Comparison of ENCODE assay signal across 27 cellular contexts in the genomic region with DNA sequence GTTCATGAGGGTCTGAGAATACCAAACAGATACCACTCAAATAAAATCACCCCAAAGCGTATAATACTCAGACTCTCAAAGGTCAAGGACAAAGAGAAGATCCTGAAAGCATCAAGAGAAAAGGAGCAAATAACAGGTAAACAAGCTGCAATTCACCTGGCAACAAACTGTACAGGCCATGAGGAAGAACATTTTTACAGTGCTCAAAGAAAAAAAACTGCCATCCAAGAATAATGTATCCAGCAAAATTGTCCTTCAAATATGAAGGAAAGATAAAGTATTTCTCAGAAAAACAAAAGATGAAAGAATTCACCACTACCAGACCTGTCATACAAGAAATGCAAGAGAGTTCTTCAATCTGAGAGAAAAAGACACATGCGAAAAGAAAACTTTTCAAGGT.
"Had no signal": no experiment of that assay in that cellular context is flagged by ENCODE, and none has a peak within 500 bp of the region (broad histone marks: within the 10 kb centered on the region; RNA-seq: fewer than 3 reads in every experiment).

No MANE protein-coding gene starts in this region.

- H3K9me3 Mint-ChIP-seq: stimulated activated naive CD8-positive, alpha-beta T cell treated with anti-CD3 and anti-CD28 coated beads, Interleukin-15, Interleukin-2, amounts not matched to agents 100 ng/mL and 50 ng/mL, for 24 hours had no signal

- H3K4me3 ChIP-seq: neural progenitor cell, ovary, psoas muscle, right lobe of liver, sigmoid colon, stomach, thoracic aorta, thyroid gland, tibial nerve, upper lobe of right lung, uterus had no signal

- H3K4me1 Mint-ChIP-seq: neural progenitor cell; stimulated activated effector memory CD8-positive, alpha-beta T cell treated with anti-CD3 and anti-CD28 coated beads, Interleukin-12 subunit alpha, Interleukin-12 subunit beta, amount 100 ng/mL, for 72 hours had no signal

- H3K4me2 ChIP-seq: neural progenitor cell had no signal

- H3K36me3 ChIP-seq: neural progenitor cell, ovary, right lobe of liver, sigmoid colon, stomach, thoracic aorta, thyroid gland, tibial nerve, upper lobe of right lung, uterus had no signal

- H3K4me3 Mint-ChIP-seq: natural killer cell; nephron; neural progenitor cell; stimulated activated effector memory CD8-positive, alpha-beta T cell treated with anti-CD3 and anti-CD28 coated beads, Interleukin-12 subunit alpha, Interleukin-12 subunit beta, amount 100 ng/mL, for 72 hours; stimulated activated naive B cell treated with anti-CD40 and anti-IgM and Interleukin-4, amounts not matched to agents 10 μg/mL and 1 μg/mL and 100 μg/mL, for 72 hours; stimulated activated naive CD8-positive, alpha-beta T cell treated with anti-CD3 and anti-CD28 coated beads, Interleukin-15, Interleukin-2, amounts not matched to agents 100 ng/mL and 50 ng/mL, for 24 hours had no signal

- ATAC-seq: natural killer cell; psoas muscle; right cardiac atrium; right lobe of liver; stimulated activated effector memory CD8-positive, alpha-beta T cell treated with anti-CD3 and anti-CD28 coated beads, Interleukin-12 subunit alpha, Interleukin-12 subunit beta, amount 100 ng/mL, for 72 hours; stimulated activated naive B cell treated with anti-CD40 and anti-IgM and Interleukin-4, amounts not matched to agents 10 μg/mL and 1 μg/mL and 100 μg/mL, for 72 hours; upper lobe of right lung had no signal

- H3K36me3 Mint-ChIP-seq: natural killer cell; neural progenitor cell; stimulated activated effector memory CD8-positive, alpha-beta T cell treated with anti-CD3 and anti-CD28 coated beads, Interleukin-12 subunit alpha, Interleukin-12 subunit beta, amount 100 ng/mL, for 72 hours had no signal

- DNase-seq: natural killer cell; occipital lobe; ovary; posterior cingulate gyrus; psoas muscle; right cardiac atrium; right lobe of liver; sigmoid colon; small intestine; stimulated activated CD4-positive, alpha-beta T cell treated with anti-CD3 and anti-CD28 coated beads, Interleukin-15, amount 100 ng/mL, for 24 hours; stimulated activated CD4-positive, alpha-beta T cell treated with anti-CD3 and anti-CD28 coated beads, Interleukin-2, amount 100 ng/mL, for 24 hours; stimulated activated CD4-positive, alpha-beta T cell treated with anti-CD3 and anti-CD28 coated beads, Interleukin-2, amount 100 ng/mL, for 48 hours; stimulated activated CD4-positive, alpha-beta T cell treated with anti-CD3 and anti-CD28 coated beads, Interleukin-4, amount 100 ng/mL, for 24 hours; stimulated activated naive B cell treated with anti-CD40 and anti-IgM and Interleukin-4, amounts not matched to agents 10 μg/mL and 1 μg/mL and 100 μg/mL, for 72 hours; stimulated activated naive CD4-positive, alpha-beta T cell treated with Interleukin-2 at 50 U/mL for 16 hours; stomach; thyroid gland; trophoblast cell; upper lobe of right lung; uterus had no signal

- H3K27ac Mint-ChIP-seq: natural killer cell; nephron; neural progenitor cell; stimulated activated effector memory CD8-positive, alpha-beta T cell treated with anti-CD3 and anti-CD28 coated beads, Interleukin-12 subunit alpha, Interleukin-12 subunit beta, amount 100 ng/mL, for 72 hours; stimulated activated naive B cell treated with anti-CD40 and anti-IgM and Interleukin-4, amounts not matched to agents 10 μg/mL and 1 μg/mL and 100 μg/mL, for 72 hours; stimulated activated naive CD8-positive, alpha-beta T cell treated with anti-CD3 and anti-CD28 coated beads, Interleukin-15, Interleukin-2, amounts not matched to agents 100 ng/mL and 50 ng/mL, for 24 hours had no signal

- H3K4me1 ChIP-seq: neural progenitor cell, parathyroid adenoma, psoas muscle, right lobe of liver, sigmoid colon, thyroid gland, upper lobe of right lung, uterus had no signal

- FAIRE-seq: small intestine had no signal

- H3K27ac ChIP-seq: neural progenitor cell, ovary, parathyroid adenoma, psoas muscle, right lobe of liver, sigmoid colon, stomach, thoracic aorta, thyroid gland, tibial nerve, upper lobe of right lung, uterus had no signal

- H3K9me3 ChIP-seq: ovary, right lobe of liver, sigmoid colon, thoracic aorta, thyroid gland had no signal
